Comparison of ENCODE assay signal across 34 cellular contexts in genomic region chr10:68397005-68397404, GRCh38.
"Had no signal": no experiment of that assay in that cellular context is flagged by ENCODE, and none has a peak within 500 bp of the region (broad histone marks: within the 10 kb centered on the region; RNA-seq: fewer than 3 reads in every experiment).

No MANE protein-coding gene starts in this region.

- FAIRE-seq: astrocyte, TTC549 had no signal

- H3K4me1 ChIP-seq: adrenal gland, body of pancreas, breast epithelium had no signal

- H3K27ac ChIP-seq: adrenal gland, body of pancreas, brain microvascular endothelial cell, breast epithelium, VCaP had no signal

- H3K9me3 ChIP-seq: adrenal gland, body of pancreas, breast epithelium had no signal

- ATAC-seq: activated CD8-positive, alpha-beta T cell treated with anti-CD3 and anti-CD28 coated beads for 36 hours; activated naive CD4-positive, alpha-beta T cell treated with anti-CD3 and anti-CD28 coated beads, Interleukin-2, amount 50 U/mL, for 72 hours; activated T-cell treated with anti-CD3 and anti-CD28 coated beads, Interleukin-2, amount 50 U/mL, for 4 hours; activated T-cell treated with anti-CD3 and anti-CD28 coated beads, Interleukin-2, amount 50 U/mL, for 72 hours; activated T-helper 17 cell treated with anti-CD3 and anti-CD28 coated beads, Interleukin-2, amount 50 U/mL, for 72 hours; body of pancreas had no signal

- DNase-seq: activated B cell treated with CpG ODN at 0.5 μM for 24 hours; activated CD4-positive, alpha-beta memory T cell treated with anti-CD3 and anti-CD28 coated beads for 36 hours; activated CD4-positive, alpha-beta T cell treated with anti-CD3 and anti-CD28 coated beads for 4 hours; activated CD4-positive, alpha-beta T cell treated with anti-CD3 and anti-CD28 coated beads, Interleukin-2, amount 10 ng/mL, durations not matched to agents 24 days and 14 days; activated CD4-positive, alpha-beta T cell treated with anti-CD3 and anti-CD28 coated beads, Interleukin-2, amount 50 U/mL, for 1 hour; activated CD4-positive, alpha-beta T cell treated with anti-CD3 and anti-CD28 coated beads, Interleukin-2, amount 50 U/mL, for 4 hours; activated CD4-positive, CD25-positive, alpha-beta regulatory T cell treated with anti-CD3 and anti-CD28 coated beads, Interleukin-2, amount 50 U/mL, for 72 hours; activated CD8-positive, alpha-beta memory T cell treated with anti-CD3 and anti-CD28 coated beads, Interleukin-2, amount 50 U/mL, for 4 hours; activated CD8-positive, alpha-beta T cell treated with anti-CD3 and anti-CD28 coated beads for 36 hours; activated effector memory CD4-positive, alpha-beta T cell treated with anti-CD3 and anti-CD28 coated beads, Interleukin-2, amount 50 U/mL, for 16 hours; activated gamma-delta T cell treated with Interleukin-2 at 50 U/mL for 16 hours; activated naive CD4-positive, alpha-beta T cell; activated naive CD4-positive, alpha-beta T cell treated with anti-CD3 and anti-CD28 coated beads for 36 hours; activated naive CD4-positive, alpha-beta T cell treated with anti-CD3 and anti-CD28 coated beads, Interleukin-2, amount 50 U/mL, for 16 hours; activated naive CD8-positive, alpha-beta T cell treated with anti-CD3 and anti-CD28 coated beads for 36 hours; activated T-cell treated with anti-CD3 and anti-CD28 coated beads for 4 hours; activated T-cell treated with anti-CD3 and anti-CD28 coated beads, Interleukin-2, amount 50 U/mL, for 1 hour; activated T-cell treated with anti-CD3 and anti-CD28 coated beads, Interleukin-2, amount 50 U/mL, for 4 hours; activated T-cell treated with anti-CD3 and anti-CD28 coated beads, Interleukin-2, amount 50 U/mL, for 72 hours; adrenal gland; amniotic stem cell; aorta; body of pancreas; brain microvascular endothelial cell; central memory CD4-positive, alpha-beta T cell; T-helper 1 cell; T-helper 2 cell; T-helper 9 cell had no signal

- H3K36me3 ChIP-seq: breast epithelium had no signal

- H3K27me3 ChIP-seq: adrenal gland, body of pancreas, brain microvascular endothelial cell, breast epithelium had no signal

- H3K4me3 ChIP-seq: adrenal gland, body of pancreas, breast epithelium had no signal
